32 cellular contexts compared by ENCODE assay signal in the genomic region with DNA sequence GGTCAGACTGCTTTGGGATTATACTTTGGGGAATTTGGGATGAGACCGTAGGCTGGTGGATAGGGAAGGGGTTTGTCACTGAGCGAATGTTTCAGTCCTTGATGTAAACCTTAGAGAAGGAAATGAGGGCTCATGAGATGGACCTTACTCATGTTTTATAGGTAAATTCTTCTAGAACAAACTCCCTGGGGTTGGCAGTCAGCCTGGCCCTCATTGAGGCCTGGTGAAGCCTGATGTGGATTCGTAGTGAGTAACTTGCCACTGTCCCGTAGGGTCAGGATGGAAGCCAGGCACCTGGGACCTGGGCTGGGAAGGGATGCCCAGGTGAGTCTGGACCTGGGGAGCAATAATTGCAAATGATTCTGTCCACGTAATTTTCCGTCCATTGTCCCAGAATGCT.
"Had no signal": no experiment of that assay in that cellular context is flagged by ENCODE, and none has a peak within 500 bp of the region (broad histone marks: within the 10 kb centered on the region; RNA-seq: fewer than 3 reads in every experiment).

No MANE protein-coding gene starts in this region.

- H3K27ac ChIP-seq: brain microvascular endothelial cell, esophagus muscularis mucosa, foreskin keratinocyte, gastrocnemius medialis, heart left ventricle, WERI-Rb-1 had no signal

- H3K9me3 ChIP-seq: esophagus muscularis mucosa, gastrocnemius medialis had no signal

- H3K27ac Mint-ChIP-seq: activated B cell treated with CpG ODN at 0.5 μM for 24 hours; activated CD8-positive, alpha-beta T cell treated with anti-CD3 and anti-CD28 coated beads for 36 hours; activated naive CD8-positive, alpha-beta T cell; activated T-helper 17 cell treated with anti-CD3 and anti-CD28 coated beads, Interleukin-2, amount 50 U/mL, for 72 hours; effector memory CD8-positive, alpha-beta T cell; T-helper 1 cell treated with Interleukin-12 subunit alpha and Interleukin-12 subunit beta and Interleukin-4 antibody, amounts not matched to agents 30 μg/mL and 1 μg/mL, for 36 hours; T-helper 2 cell treated with Interferon-gamma antibody and Interleukin-4, amounts not matched to agents 5 μg/mL and 100 μg/mL, for 36 hours had no signal

- H3K36me3 ChIP-seq: brain microvascular endothelial cell, esophagus muscularis mucosa, gastrocnemius medialis, heart left ventricle, WERI-Rb-1 had no signal

- H3K4me1 ChIP-seq: gastrocnemius medialis had no signal

- H3K27me3 Mint-ChIP-seq: activated B cell treated with CpG ODN at 0.5 μM for 24 hours had no signal

- H3K27me3 ChIP-seq: brain microvascular endothelial cell, esophagus muscularis mucosa, foreskin keratinocyte, gastrocnemius medialis, heart left ventricle had no signal

- H3K4me1 Mint-ChIP-seq: activated T-helper 17 cell treated with anti-CD3 and anti-CD28 coated beads, Interleukin-2, amount 50 U/mL, for 72 hours had no signal

- H3K9me3 Mint-ChIP-seq: activated B cell treated with CpG ODN at 0.5 μM for 24 hours; activated CD8-positive, alpha-beta T cell treated with anti-CD3 and anti-CD28 coated beads for 36 hours; activated T-cell treated with anti-CD3 and anti-CD28 coated beads, Interleukin-2, amount 50 U/mL, for 4 hours; central memory CD8-positive, alpha-beta T cell; effector memory CD8-positive, alpha-beta T cell; T-helper 2 cell treated with Interferon-gamma antibody and Interleukin-4, amounts not matched to agents 5 μg/mL and 100 μg/mL, for 36 hours had no signal

- DNase-seq: activated B cell treated with CpG ODN at 0.5 μM for 24 hours; activated CD4-positive, alpha-beta T cell treated with anti-CD3 and anti-CD28 coated beads for 48 hours; activated CD4-positive, alpha-beta T cell treated with anti-CD3 and anti-CD28 coated beads, Interleukin-2, amount 50 U/mL, for 1 hour; activated CD4-positive, alpha-beta T cell treated with anti-CD3 and anti-CD28 coated beads, Interleukin-2, amount 50 U/mL, for 48 hours; activated CD8-positive, alpha-beta memory T cell treated with anti-CD3 and anti-CD28 coated beads for 24 hours; activated CD8-positive, alpha-beta T cell treated with anti-CD3 and anti-CD28 coated beads for 36 hours; activated effector memory CD4-positive, alpha-beta T cell treated with Interleukin-2 at 50 U/mL for 16 hours; activated gamma-delta T cell treated with Interleukin-2 at 50 U/mL for 16 hours; activated naive CD4-positive, alpha-beta T cell treated with anti-CD3 and anti-CD28 coated beads, Interleukin-2, amount 50 U/mL, for 16 hours; activated naive CD4-positive, alpha-beta T cell treated with Interleukin-2 at 50 U/mL for 16 hours; activated T-cell treated with anti-CD3 and anti-CD28 coated beads, Interleukin-2, amount 50 U/mL, for 4 hours; amniotic stem cell; anterior cingulate cortex; brain microvascular endothelial cell; cortex of kidney; dermis blood vessel endothelial cell; effector CD4-positive, alpha-beta T cell; effector memory CD8-positive, alpha-beta T cell; erythroblast; foreskin keratinocyte; gastrocnemius medialis; glutamatergic neuron; heart left ventricle; T1000; WERI-Rb-1 had no signal

- H3K4me3 ChIP-seq: esophagus muscularis mucosa, gastrocnemius medialis, heart left ventricle had no signal

- ATAC-seq: activated CD4-positive, CD25-positive, alpha-beta regulatory T cell treated with anti-CD3 and anti-CD28 coated beads, Interleukin-2, amount 50 U/mL, for 24 hours; activated CD8-positive, alpha-beta T cell treated with anti-CD3 and anti-CD28 coated beads for 36 hours; activated T-cell treated with anti-CD3 and anti-CD28 coated beads, Interleukin-2, amount 50 U/mL, for 4 hours; activated T-helper 17 cell treated with anti-CD3 and anti-CD28 coated beads, Interleukin-2, amount 50 U/mL, for 72 hours; effector memory CD8-positive, alpha-beta T cell; foreskin keratinocyte; gastrocnemius medialis; heart left ventricle had no signal

- H3K4me3 Mint-ChIP-seq: activated B cell treated with CpG ODN at 0.5 μM for 24 hours; activated CD8-positive, alpha-beta T cell treated with anti-CD3 and anti-CD28 coated beads for 36 hours; activated naive CD8-positive, alpha-beta T cell; activated T-cell treated with anti-CD3 and anti-CD28 coated beads, Interleukin-2, amount 50 U/mL, for 4 hours; activated T-helper 17 cell treated with anti-CD3 and anti-CD28 coated beads, Interleukin-2, amount 50 U/mL, for 72 hours; central memory CD8-positive, alpha-beta T cell; effector memory CD8-positive, alpha-beta T cell; T-helper 1 cell treated with Interleukin-12 subunit alpha and Interleukin-12 subunit beta and Interleukin-4 antibody, amounts not matched to agents 30 μg/mL and 1 μg/mL, for 36 hours; T-helper 2 cell treated with Interferon-gamma antibody and Interleukin-4, amounts not matched to agents 5 μg/mL and 100 μg/mL, for 36 hours had no signal
